24 cellular contexts compared by ENCODE assay signal in the genomic region with DNA sequence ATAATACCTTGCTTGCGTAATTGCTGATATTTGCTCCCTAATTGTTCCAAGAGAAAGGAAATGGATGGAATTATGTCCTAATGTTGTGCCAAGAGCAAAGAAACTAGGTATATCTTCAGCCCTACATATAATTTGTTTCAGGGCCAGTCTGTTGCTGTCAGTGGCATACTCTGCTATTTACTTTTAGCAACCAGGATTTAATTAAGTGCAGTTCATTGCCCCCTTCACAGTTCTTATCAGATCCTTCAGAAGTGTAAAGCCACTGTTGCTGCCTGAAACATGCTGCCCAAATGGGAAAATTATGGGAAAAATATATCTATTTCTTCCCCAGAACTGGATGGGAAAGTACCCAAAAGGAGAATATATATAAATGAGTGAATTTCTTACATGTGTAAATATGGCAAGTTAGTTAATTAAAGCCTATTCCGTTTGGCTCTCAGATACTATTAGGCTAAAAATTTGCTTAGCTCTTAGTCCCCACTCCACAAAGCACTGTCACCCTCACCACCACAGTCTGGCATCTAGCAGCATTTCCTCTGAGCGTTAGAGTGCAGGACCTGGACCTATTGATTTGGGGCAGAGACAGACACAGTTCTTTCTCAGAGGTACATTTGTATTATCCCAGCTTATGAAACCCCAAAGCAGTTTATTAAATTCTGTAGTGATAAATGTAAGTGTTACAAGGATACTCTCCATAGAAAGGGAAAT.
DNase-seq lines count a peak whose midpoint lies in the region; ATAC-seq and TF ChIP-seq lines count a peak whose summit lies in the region.
"Had no signal": no experiment of that assay in that cellular context is flagged by ENCODE, and none has a peak within 500 bp of the region (broad histone marks: within the 10 kb centered on the region; RNA-seq: fewer than 3 reads in every experiment).

No MANE protein-coding gene starts in this region.

- H3K4me1 ChIP-seq in right atrium auricular region = peaks cover 0 to 20% of the 10 kb centered on the region in 2 donors
- H3K4me1 ChIP-seq in A673 (ENCODE audit: insufficient read depth, low read length, poor library complexity, severe bottlenecking) = no peaks in the 10 kb centered on the region
- H3K4me1 ChIP-seq: Caco-2, SJCRH30 had no signal

- peak; percentile 39 for ATAC-seq in left ventricle myocardium superior
- ATAC-seq in left lobe of liver = peak; percentile 43
- no peak for ATAC-seq in HG03460 (IDR thresholded peaks at IDR 0.05; ENCODE audit: unreplicated experiment)
- ATAC-seq: HCT116, T-cell had no signal

- H3K36me3 ChIP-seq in right atrium auricular region = no peaks in the 10 kb centered on the region
- H3K36me3 ChIP-seq in A673 (ENCODE audit: insufficient read depth, low read length, poor library complexity, severe bottlenecking) = no peaks in the 10 kb centered on the region
- H3K36me3 ChIP-seq: SJCRH30 had no signal

- H3K4me3 Mint-ChIP-seq in nephron progenitor cell = no peak overlapping the region
- H3K4me3 Mint-ChIP-seq: CD4-positive, CD25-positive, alpha-beta regulatory T cell; T-cell; T-helper 2 cell treated with Interferon-gamma antibody and Interleukin-4, amounts not matched to agents 5 μg/mL and 100 μg/mL, for 36 hours had no signal

- H3K9me3 ChIP-seq in right atrium auricular region = no peaks in the 10 kb centered on the region
- no peaks in the 10 kb centered on the region for H3K9me3 ChIP-seq in A673 (ENCODE audit: low read depth, low read length, poor library complexity, severe bottlenecking)
- H3K9me3 ChIP-seq: Caco-2, SJCRH30 had no signal

- BruUV-seq in A673 (replicated peaks; lab: Mats Ljungman, UMichigan) = no TSS peak

- H3K27ac Mint-ChIP-seq in nephron progenitor cell = no peak overlapping the region
- H3K27ac Mint-ChIP-seq: CD4-positive, CD25-positive, alpha-beta regulatory T cell; T-cell; T-helper 2 cell treated with Interferon-gamma antibody and Interleukin-4, amounts not matched to agents 5 μg/mL and 100 μg/mL, for 36 hours had no signal

- no peak for TF ChIP-seq CTCF in right atrium auricular region (IDR thresholded peaks at IDR 0.05)
- TF ChIP-seq CTCF in nephron progenitor cell (IDR thresholded peaks at IDR 0.05) = no peak
- no peak for TF ChIP-seq CTCF in A673 (conservative IDR thresholded peaks at IDR 0.05; ENCODE audit: low read depth, low read length)

- H3K9me3 Mint-ChIP-seq in nephron progenitor cell = no peaks in the 10 kb centered on the region
- H3K9me3 Mint-ChIP-seq: T-cell; T-helper 2 cell treated with Interferon-gamma antibody and Interleukin-4, amounts not matched to agents 5 μg/mL and 100 μg/mL, for 36 hours had no signal

- H3K27me3 ChIP-seq in right atrium auricular region = no peaks in the 10 kb centered on the region
- no peaks in the 10 kb centered on the region for H3K27me3 ChIP-seq in A673 (replicated peaks; ENCODE audit: insufficient read depth, low read depth, low read length, poor library complexity)
- H3K27me3 ChIP-seq: SJCRH30 had no signal

- DNase-seq in left ventricle myocardium superior = no peak
- no peak for DNase-seq in right atrium auricular region (ENCODE audit: low spot score)
- peak; percentile 77 for DNase-seq in NCI-H748 (lab: John Stamatoyannopoulos, UW; ENCODE audit: unreplicated experiment)
- DNase-seq in left lobe of liver (ENCODE audit: low spot score) = no peak
- no peak for DNase-seq in nephron progenitor cell
- no peak for DNase-seq in A673 (ENCODE audit: low spot score)
- DNase-seq: Caco-2; CD4-positive, CD25-positive, alpha-beta regulatory T cell; DMS 273 treated with DMSO at 0.1 percent for 48 hours; DMS79 treated with DMSO at 0.1 percent for 48 hours; GM23248; Karpas-422; MV-4-11; NCI-H1694; NCI-H2081 treated with DMSO at 0.1 percent for 48 hours; NCI-H2227 treated with DMSO at 0.1 percent for 48 hours; NCI-H510A; NCI-H82; OCI-M1; SJCRH30; T-cell had no signal

- intact Hi-C loops in left ventricle myocardium superior (cut with micrococcal nuclease) = no loop called here
- intact Hi-C loops in A673 (cut with micrococcal nuclease; ENCODE audit: unreplicated experiment) = loop anchor here (10.0 kb wide), 1 partner anchor 512 kb away; no protein-coding TSS in a partner anchor

- CTCF ChIA-PET in A673 (lab: Charles Lee) = no interaction called here

- H3K36me3 Mint-ChIP-seq in nephron progenitor cell (ENCODE audit: low read depth) = no peaks in the 10 kb centered on the region
- H3K36me3 Mint-ChIP-seq: CD4-positive, CD25-positive, alpha-beta regulatory T cell; T-cell had no signal

- H3K4me3 ChIP-seq in right atrium auricular region = no peak overlapping the region
- H3K4me3 ChIP-seq in A673 (ENCODE audit: low read depth, low read length, poor library complexity, severe bottlenecking) = no peak overlapping the region
- H3K4me3 ChIP-seq: GM23248, SJCRH30 had no signal

- H3K27ac ChIP-seq in right atrium auricular region = no peak overlapping the region
- no peak overlapping the region for H3K27ac ChIP-seq in A673 (ENCODE audit: low read depth, low read length, poor library complexity, severe bottlenecking)
- H3K27ac ChIP-seq: GM23248, SJCRH30 had no signal

- no peaks in the 10 kb centered on the region for H3K4me1 Mint-ChIP-seq in nephron progenitor cell
- H3K4me1 Mint-ChIP-seq: CD4-positive, CD25-positive, alpha-beta regulatory T cell; T-cell had no signal

- H3K27me3 Mint-ChIP-seq in nephron progenitor cell (ENCODE audit: low read depth, poor library complexity) = no peaks in the 10 kb centered on the region
- H3K27me3 Mint-ChIP-seq: CD4-positive, CD25-positive, alpha-beta regulatory T cell; T-cell had no signal

- POLR2A ChIA-PET in A673 (lab: Charles Lee; ENCODE audit: low non-redundant PET) = no interaction called here
